Comparison of ENCODE assay signal across 9 cellular contexts in genomic region chr2:47771211-47771610, GRCh38. TPM values are rescaled to one million over a fixed set of nuclear protein-coding genes. Genes with fewer than 3 reads are reported as not detected.
A peak's percentile ranks its signal among the peaks of the same experiment; 100 is the strongest.
DNase-seq lines count a peak whose midpoint lies in the region; ATAC-seq and TF ChIP-seq lines count a peak whose summit lies in the region.
"Had no signal": no experiment of that assay in that cellular context is flagged by ENCODE, and none has a peak within 500 bp of the region (broad histone marks: within the 10 kb centered on the region; RNA-seq: fewer than 3 reads in every experiment).

No MANE protein-coding gene starts in this region.

- H4K8ac ChIP-seq in IMR-90 (ENCODE audit: low read depth in 2 of 2, low read length in 2 of 2), result peak overlapping the region; percentile 38 to 87; a peak in 3 of 4 replicates

- peak overlapping the region; percentile 44 for H2BK5ac ChIP-seq in IMR-90 (ENCODE audit: low read depth, low read length, poor library complexity, severe bottlenecking)

- POLR2A ChIA-PET in IMR-90 (lab: Charles Lee; ENCODE audit: unreplicated experiment), result no interaction called here

- DNase-seq in CD1c-positive myeloid dendritic cell (ENCODE audit: extremely low spot score) (peak; percentile 54), IMR-90 (peak; percentile 97), amniotic stem cell (lab: John Stamatoyannopoulos, UW) (peak; percentile 33), left kidney (ENCODE audit: low read depth, low spot score) (peak; percentile 35), left cardiac atrium (no peak), T-helper 9 cell (no peak), COLO668 (lab: John Stamatoyannopoulos, UW; ENCODE audit: unreplicated experiment) (no peak)

- H3K36me3 ChIP-seq in IMR-90 (ENCODE audit: control insufficient read depth, insufficient read depth, low read length), result no peaks in the 10 kb centered on the region

- H3K27me3 ChIP-seq in IMR-90 (ENCODE audit: control insufficient read depth, insufficient read depth, low read length), result no peaks in the 10 kb centered on the region

- no peak overlapping the region for H3K23ac ChIP-seq in IMR-90 (ENCODE audit: low read depth, low read length)

- dilution Hi-C loops in IMR-90 (cut with HindIII; ENCODE audit: low sequenced_read_pairs, unreplicated experiment), result no loop called here

- in situ Hi-C loops in IMR-90 (cut with MboI; ENCODE audit: low sequenced_read_pairs), result no loop called here

- TF ChIP-seq CTCF in IMR-90 (conservative IDR thresholded peaks at IDR 0.05; ENCODE audit: low read depth, low read length), result no peak

- no peak overlapping the region for H3K27ac ChIP-seq in IMR-90 (ENCODE audit: insufficient read depth, low read length)

- no peak overlapping the region for H3K56ac ChIP-seq in IMR-90 (ENCODE audit: extremely low read depth, insufficient read depth, low read length)

- no peaks in the 10 kb centered on the region for H3K9me1 ChIP-seq in IMR-90 (ENCODE audit: insufficient read depth, low read length)

- no peak for TF ChIP-seq POLR2A in IMR-90 (IDR thresholded peaks at IDR 0.05; ENCODE audit: low read depth, low read length)

- H3K4me2 ChIP-seq in IMR-90 (ENCODE audit: low read depth, low read length), result no peak overlapping the region

- H2AFZ ChIP-seq in IMR-90 (replicated peaks; ENCODE audit: low read length, poor library complexity), result peak overlapping the region; percentile 75

- H2BK120ac ChIP-seq in IMR-90 (ENCODE audit: low read depth, low read length), result peak overlapping the region; percentile 81; the same call in 1 of the 2 replicates

- intact Hi-C loops in IMR-90 (cut with micrococcal nuclease), result no loop called here
- intact Hi-C loops in left cardiac atrium (cut with DNase I), result no loop called here

- H2AK5ac ChIP-seq in IMR-90 (ENCODE audit: low read depth, low read length), result no peak overlapping the region

- CTCF ChIA-PET in IMR-90 (lab: Yijun Ruan, JAX), result interaction anchor here (1.4 kb wide), 1 partner anchor 334 kb away, joined by 7 read pairs; no protein-coding TSS in a partner anchor

- H3K4ac ChIP-seq in IMR-90 (ENCODE audit: low read depth, low read length), result 0 out of 2 replicates have a peak overlapping the region, but pooled peaks have one; percentile 53

- H2AK9ac ChIP-seq in IMR-90 (replicated peaks; ENCODE audit: low read depth, low read length, poor library complexity), result peak overlapping the region; percentile 5

- peak overlapping the region; percentile 22; the same call in 1 of the 2 replicates for H4K91ac ChIP-seq in IMR-90 (ENCODE audit: insufficient read depth, low read depth, low read length)

- ATAC-seq in IMR-90 (ENCODE audit: low read depth) (peak; percentile 84), HG02840 (IDR thresholded peaks at IDR 0.05; ENCODE audit: low FRiP score, unreplicated experiment) (no peak), left cardiac atrium (no peak)
- ATAC-seq: stimulated activated effector memory CD8-positive, alpha-beta T cell treated with anti-CD3 and anti-CD28 coated beads, Interleukin-12 subunit alpha, Interleukin-12 subunit beta, amount 100 ng/mL, for 72 hours had no signal

- no peak for TF ChIP-seq RAD21 in IMR-90 (IDR thresholded peaks at IDR 0.05; ENCODE audit: low read length)

- H3K14ac ChIP-seq in IMR-90 (replicated peaks; ENCODE audit: low read depth, low read length), result peak overlapping the region; percentile 78

- no peaks in the 10 kb centered on the region for H3K79me1 ChIP-seq in IMR-90 (ENCODE audit: low read depth in 1 of 2, low read length in 2 of 2)

- H2BK15ac ChIP-seq in IMR-90 (ENCODE audit: low read depth, low read length), result no peak overlapping the region

- H4K5ac ChIP-seq in IMR-90 (ENCODE audit: low read depth, low read length), result no peak overlapping the region

- peak overlapping the region; percentile 61; the same call in 1 of the 2 replicates for H3K18ac ChIP-seq in IMR-90 (ENCODE audit: low read depth, low read length)

- no peak overlapping the region for H3K9ac ChIP-seq in IMR-90 (ENCODE audit: low read depth, low read length)

- no peak overlapping the region for H3K4me3 ChIP-seq in IMR-90 (ENCODE audit: insufficient read depth, low read depth, low read length)

- no TSS peak for BruUV-seq in IMR-90 (replicated peaks; lab: Mats Ljungman, UMichigan)

- peaks cover 2% of the 10 kb centered on the region; the same call in 1 of the 2 replicates for H3K4me1 ChIP-seq in IMR-90 (ENCODE audit: control insufficient read depth, insufficient read depth, low read length)

- H4K20me1 ChIP-seq in IMR-90 (ENCODE audit: insufficient read depth, low read length), result no peaks in the 10 kb centered on the region

- peaks cover 6% of the 10 kb centered on the region for H3K9me3 ChIP-seq in IMR-90 (ENCODE audit: control insufficient read depth, insufficient read depth, low read length)

- peak overlapping the region; percentile 74; the same call in 1 of the 2 replicates for H2BK20ac ChIP-seq in IMR-90 (ENCODE audit: low read depth, low read length)

TF ChIP-seq in IMR-90, 13 proteins besides CTCF, POLR2A, EP300 and RAD21:
- TF ChIP-seq SMC3 (IDR thresholded peaks at IDR 0.05; ENCODE audit: low read depth, low read length), result no peak
- no peak for TF ChIP-seq CEBPB (IDR thresholded peaks at IDR 0.05; ENCODE audit: low read depth, low read length)
- TF ChIP-seq, protein P1, sequence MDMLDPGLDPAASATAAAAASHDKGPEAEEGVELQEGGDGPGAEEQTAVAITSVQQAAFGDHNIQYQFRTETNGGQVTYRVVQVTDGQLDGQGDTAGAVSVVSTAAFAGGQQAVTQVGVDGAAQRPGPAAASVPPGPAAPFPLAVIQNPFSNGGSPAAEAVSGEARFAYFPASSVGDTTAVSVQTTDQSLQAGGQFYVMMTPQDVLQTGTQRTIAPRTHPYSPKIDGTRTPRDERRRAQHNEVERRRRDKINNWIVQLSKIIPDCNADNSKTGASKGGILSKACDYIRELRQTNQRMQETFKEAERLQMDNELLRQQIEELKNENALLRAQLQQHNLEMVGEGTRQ (IDR thresholded peaks at IDR 0.05; ENCODE audit: low read depth, low read length), result peak; percentile 93
- peak; percentile 60 for TF ChIP-seq RCOR1 (IDR thresholded peaks at IDR 0.05; ENCODE audit: insufficient replicate concordance, low read length)
- peak; percentile 67; the same call in 1 of the 2 replicates for TF ChIP-seq FOS (IDR thresholded peaks at IDR 0.05; ENCODE audit: low read depth, low read length)
- TF ChIP-seq BHLHE40 (IDR thresholded peaks at IDR 0.05; ENCODE audit: low read depth, low read length), result 0 out of 2 replicates have a peak, but pooled peaks have one; percentile 14
- TF ChIP-seq MAFK (IDR thresholded peaks at IDR 0.05; ENCODE audit: low read depth, low read length), result peak; percentile 1; the same call in 1 of the 2 replicates

RNA-seq across cellular contexts. Expression of gene MSH6, which starts 11.7 kb away (rescaled TPM):
- total RNA-seq in IMR-90 (2012; rRNA removed) (48.9 and 72.5 TPM in 2 replicates), left cardiac atrium (10 to 100 TPM; 24.9 to 25.2 TPM)
- polyA plus RNA-seq in IMR-90 (2012; rRNA removed), result 14.5 and 17.1 TPM in 2 replicates
- 3.5 and 5.5 TPM in 2 replicates for polyA plus RNA-seq in IMR-90 (2012; cell fraction: cytosol; rRNA removed)
- 4.4 and 9.3 TPM in 2 replicates for polyA plus RNA-seq in IMR-90 (2012; cell fraction: nucleus; rRNA removed; ENCODE audit: low replicate concordance)

Comparison
In these comparisons a context has a peak if more than half of its experiments do, and no peak if none do; other contexts are left out.
1. DNase-seq: peak in CD1c-positive myeloid dendritic cell (single experiment), IMR-90 (single experiment), amniotic stem cell (single experiment) and left kidney (single experiment); none in left cardiac atrium (single experiment), T-helper 9 cell (single experiment) and COLO668 (single experiment).